ENCODE assay signal across 15 cellular contexts in the genomic region with DNA sequence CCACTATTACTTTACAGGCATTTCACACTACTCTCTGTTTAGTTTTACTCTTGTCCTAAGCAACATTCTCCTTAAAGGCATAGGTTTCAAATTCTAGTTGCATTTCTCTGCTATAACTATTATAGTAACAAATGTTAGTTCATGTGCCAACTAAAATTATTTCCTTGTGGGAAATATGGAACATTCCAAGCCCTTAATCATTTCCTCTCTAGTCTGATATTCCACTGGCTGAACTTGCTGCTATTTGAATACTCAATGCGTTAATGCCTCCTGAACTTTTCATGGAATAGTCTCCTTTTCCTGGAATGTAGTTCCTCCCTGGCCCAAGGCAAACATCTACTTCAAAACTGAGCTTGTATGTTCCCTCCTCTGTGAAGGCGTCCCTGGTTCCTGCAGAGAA. TPM values are rescaled to one million over a fixed set of nuclear protein-coding genes. Genes with fewer than 3 reads are reported as not detected.
DNase-seq lines count a peak whose midpoint lies in the region; ATAC-seq and TF ChIP-seq lines count a peak whose summit lies in the region.
"Had no signal": no experiment of that assay in that cellular context is flagged by ENCODE, and none has a peak within 500 bp of the region (broad histone marks: within the 10 kb centered on the region; RNA-seq: fewer than 3 reads in every experiment).

No MANE protein-coding gene starts in this region.

- H3K4me1 ChIP-seq in osteoblast (ENCODE audit: insufficient read depth, low read length), result peaks cover 16% of the 10 kb centered on the region

- H3K9me3 ChIP-seq in osteoblast (ENCODE audit: low read depth, low read length), result no peaks in the 10 kb centered on the region

- H3K27ac ChIP-seq in osteoblast (ENCODE audit: low read depth, low read length), result peak overlapping the region; percentile 38
- H3K27ac ChIP-seq: dorsolateral prefrontal cortex, HL-60 had no signal

- H3K4me2 ChIP-seq in osteoblast (ENCODE audit: insufficient read depth, low read length), result peak overlapping the region; percentile 68

- peak; percentile 86 for ATAC-seq in SK-N-SH treated with all-trans-retinoic acid at 6 μM for 48 hours
- ATAC-seq in HG03571 (IDR thresholded peaks at IDR 0.05; ENCODE audit: unreplicated experiment), result no peak
- no peak for ATAC-seq in GM21367 (IDR thresholded peaks at IDR 0.05; ENCODE audit: unreplicated experiment)

- H3K4me3 ChIP-seq in osteoblast (ENCODE audit: insufficient read depth, low read length), result peak overlapping the region; percentile 41
- H3K4me3 ChIP-seq: dorsolateral prefrontal cortex, skin epidermis had no signal

- H3K36me3 ChIP-seq in osteoblast (ENCODE audit: insufficient read depth, low read length), result no peaks in the 10 kb centered on the region

- H4K20me1 ChIP-seq in osteoblast (ENCODE audit: insufficient read depth, low read length), result peaks cover 12% of the 10 kb centered on the region

- H3K27me3 ChIP-seq in osteoblast (ENCODE audit: insufficient read depth, low read length), result no peaks in the 10 kb centered on the region
- H3K27me3 ChIP-seq: dorsolateral prefrontal cortex had no signal

- DNase-seq in GM03348 (ENCODE audit: low spot score) (peak; percentile 75), fibroblast of gingiva (ENCODE audit: low read depth) (peak; percentile 68), osteoblast (ENCODE audit: insufficient read length, low spot score, missing footprints) (peak; percentile 25)
- no peak for DNase-seq in effector CD8-positive, alpha-beta T cell (lab: John Stamatoyannopoulos, UW)
- DNase-seq in stimulated activated CD4-positive, alpha-beta T cell treated with anti-CD3 and anti-CD28 coated beads, Interleukin-12 subunit alpha, Interleukin-12 subunit beta, amount 100 ng/mL, for 4 hours, result no peak
- DNase-seq: activated CD4-positive, alpha-beta memory T cell treated with anti-CD3 and anti-CD28 coated beads for 36 hours; activated gamma-delta T cell treated with Interleukin-2 at 50 U/mL for 16 hours; dorsolateral prefrontal cortex; MM.1S; OCI-M1 had no signal

- peak overlapping the region; percentile 46 for H2AFZ ChIP-seq in osteoblast (ENCODE audit: low read length)

- TF ChIP-seq CTCF in osteoblast (IDR thresholded peaks at IDR 0.05; ENCODE audit: extremely low read depth, low read depth, low read length), result no peak

- peaks cover 6% of the 10 kb centered on the region for H3K79me2 ChIP-seq in osteoblast (ENCODE audit: insufficient read depth, low read length)

TF ChIP-seq in SK-N-SH treated with all-trans-retinoic acid at 6 μM for 48 hours, 23 proteins besides CTCF, POLR2A, EP300 and RAD21:
- TF ChIP-seq OSR1 (CRISPR knock-in tag; IDR thresholded peaks at IDR 0.05) (0 out of 2 replicates have a peak, but pooled peaks have one; percentile 26), ARNTL (CRISPR knock-in tag; IDR thresholded peaks at IDR 0.05; ENCODE audit: borderline replicate concordance, low read depth) (no peak), ZC3H10 (CRISPR knock-in tag; IDR thresholded peaks at IDR 0.05) (peak; percentile 66; the same call in 1 of the 2 replicates)
- TF ChIP-seq, protein P1, sequence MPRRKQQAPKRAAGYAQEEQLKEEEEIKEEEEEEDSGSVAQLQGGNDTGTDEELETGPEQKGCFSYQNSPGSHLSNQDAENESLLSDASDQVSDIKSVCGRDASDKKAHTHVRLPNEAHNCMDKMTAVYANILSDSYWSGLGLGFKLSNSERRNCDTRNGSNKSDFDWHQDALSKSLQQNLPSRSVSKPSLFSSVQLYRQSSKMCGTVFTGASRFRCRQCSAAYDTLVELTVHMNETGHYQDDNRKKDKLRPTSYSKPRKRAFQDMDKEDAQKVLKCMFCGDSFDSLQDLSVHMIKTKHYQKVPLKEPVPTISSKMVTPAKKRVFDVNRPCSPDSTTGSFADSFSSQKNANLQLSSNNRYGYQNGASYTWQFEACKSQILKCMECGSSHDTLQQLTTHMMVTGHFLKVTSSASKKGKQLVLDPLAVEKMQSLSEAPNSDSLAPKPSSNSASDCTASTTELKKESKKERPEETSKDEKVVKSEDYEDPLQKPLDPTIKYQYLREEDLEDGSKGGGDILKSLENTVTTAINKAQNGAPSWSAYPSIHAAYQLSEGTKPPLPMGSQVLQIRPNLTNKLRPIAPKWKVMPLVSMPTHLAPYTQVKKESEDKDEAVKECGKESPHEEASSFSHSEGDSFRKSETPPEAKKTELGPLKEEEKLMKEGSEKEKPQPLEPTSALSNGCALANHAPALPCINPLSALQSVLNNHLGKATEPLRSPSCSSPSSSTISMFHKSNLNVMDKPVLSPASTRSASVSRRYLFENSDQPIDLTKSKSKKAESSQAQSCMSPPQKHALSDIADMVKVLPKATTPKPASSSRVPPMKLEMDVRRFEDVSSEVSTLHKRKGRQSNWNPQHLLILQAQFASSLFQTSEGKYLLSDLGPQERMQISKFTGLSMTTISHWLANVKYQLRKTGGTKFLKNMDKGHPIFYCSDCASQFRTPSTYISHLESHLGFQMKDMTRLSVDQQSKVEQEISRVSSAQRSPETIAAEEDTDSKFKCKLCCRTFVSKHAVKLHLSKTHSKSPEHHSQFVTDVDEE (CRISPR knock-in tag; IDR thresholded peaks at IDR 0.05), result no peak

RNA-seq across cellular contexts. Expression of a gene that starts 19.3 kb away (rescaled TPM):
- total RNA-seq in osteoblast, result 1.1 and 1.5 TPM in 2 replicates

RNA-seq across cellular contexts. Expression of a gene that starts 35.6 kb away (rescaled TPM):
- 60.8 and 62.2 TPM in 2 replicates for total RNA-seq in osteoblast

Comparison
In these comparisons a context has a peak if more than half of its experiments do, and no peak if none do; other contexts are left out.
1. DNase-seq: peak in GM03348 (single experiment), fibroblast of gingiva (single experiment) and osteoblast (single experiment); none in effector CD8-positive, alpha-beta T cell (single experiment) and stimulated activated CD4-positive, alpha-beta T cell treated with anti-CD3 and anti-CD28 coated beads, Interleukin-12 subunit alpha, Interleukin-12 subunit beta, amount 100 ng/mL, for 4 hours (single experiment).